Comparison of ENCODE assay signal across 9 cellular contexts in the genomic region with DNA sequence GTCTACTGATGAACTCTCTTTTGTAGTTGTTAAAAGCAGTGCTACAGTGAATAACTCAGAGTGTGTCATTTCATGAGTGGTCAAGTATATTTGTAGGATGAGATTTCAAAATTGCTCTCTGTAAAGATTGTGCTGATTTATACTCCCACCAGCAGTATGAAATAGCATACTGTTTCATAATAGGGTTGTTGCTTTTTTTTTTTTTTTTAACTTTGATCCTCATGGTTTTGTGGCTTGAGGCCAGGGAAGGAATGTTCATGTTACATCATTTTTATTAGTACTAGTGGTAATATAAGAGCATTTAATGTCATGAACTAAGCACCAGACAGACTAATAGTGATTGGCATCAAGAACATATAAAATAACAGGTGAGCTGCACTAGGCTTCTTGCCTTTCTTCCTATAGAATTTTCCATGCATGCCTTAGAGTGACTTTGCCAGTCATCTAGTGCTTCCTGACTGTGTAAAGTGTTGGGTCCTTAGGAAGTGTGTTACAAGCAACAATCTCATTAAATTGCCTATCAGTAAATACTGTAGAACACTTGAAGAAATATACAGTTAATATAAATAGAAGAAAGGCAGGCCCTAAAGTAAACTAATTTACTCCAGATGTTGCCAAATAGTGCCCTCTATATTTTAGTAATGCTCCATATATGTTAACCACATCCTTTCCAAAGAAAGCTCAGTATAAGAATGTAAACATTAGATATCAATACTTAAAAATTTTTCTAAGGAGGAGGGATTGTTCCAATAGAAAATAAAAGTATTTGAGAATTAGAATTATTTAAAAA. TPM values are rescaled to one million over a fixed set of nuclear protein-coding genes. Genes with fewer than 3 reads are reported as not detected.
A peak's percentile ranks its signal among the peaks of the same experiment; 100 is the strongest.
DNase-seq lines count a peak whose midpoint lies in the region; ATAC-seq and TF ChIP-seq lines count a peak whose summit lies in the region.
"Had no signal": no experiment of that assay in that cellular context is flagged by ENCODE, and none has a peak within 500 bp of the region (broad histone marks: within the 10 kb centered on the region; RNA-seq: fewer than 3 reads in every experiment).

No MANE protein-coding gene starts in this region.

- peak overlapping the region; percentile 30 for H3K4me2 ChIP-seq in fibroblast of lung (ENCODE audit: extremely low read depth, insufficient read depth, low read length)

- H2AFZ ChIP-seq in fibroblast of lung (ENCODE audit: low read length), result no peak overlapping the region

- no peaks in the 10 kb centered on the region for H3K27me3 Mint-ChIP-seq in endodermal cell (ENCODE audit: insufficient read depth)

- H3K9me3 ChIP-seq in fibroblast of lung (ENCODE audit: control insufficient read depth, insufficient read depth, low read depth, low read length) (no peaks in the 10 kb centered on the region), endodermal cell (ENCODE audit: control insufficient read depth, low read length) (peaks cover 12% of the 10 kb centered on the region)

- no peaks in the 10 kb centered on the region for H3K27me3 ChIP-seq in fibroblast of lung (ENCODE audit: control insufficient read depth, insufficient read depth, low read length)
- no peaks in the 10 kb centered on the region for H3K27me3 ChIP-seq in endodermal cell (ENCODE audit: control insufficient read depth, insufficient read depth, low read length, poor library complexity, severe bottlenecking)

- TF ChIP-seq CTCF in AG09309 (IDR thresholded peaks at IDR 0.05; ENCODE audit: control insufficient read depth, insufficient read depth, low read depth, low read length, missing control alignments) (no peak), fibroblast of lung (conservative IDR thresholded peaks at IDR 0.05 in 1 of 2, IDR thresholded peaks at IDR 0.05 in 1 of 2; ENCODE audit: low read depth in 1 of 2, low read length in 2 of 2) (no peak), endodermal cell (conservative IDR thresholded peaks at IDR 0.05) (no peak), GM13977 (IDR thresholded peaks at IDR 0.05; ENCODE audit: extremely low read depth, insufficient read depth, missing control alignments) (no peak)

- no peaks in the 10 kb centered on the region for H3K4me1 Mint-ChIP-seq in endodermal cell

- H4K20me1 ChIP-seq in fibroblast of lung (ENCODE audit: control insufficient read depth, extremely low read depth, insufficient read depth, low read length), result no peaks in the 10 kb centered on the region

- H3K4me3 Mint-ChIP-seq in endodermal cell, result no peak overlapping the region

- no peak overlapping the region for H3K9ac ChIP-seq in fibroblast of lung (ENCODE audit: insufficient read depth, low read length)
- H3K9ac ChIP-seq in endodermal cell (ENCODE audit: extremely low read depth, low read length, poor library complexity, severe bottlenecking), result no peak overlapping the region

- in situ Hi-C loops in KBM-7 (cut with MboI; ENCODE audit: low pct_unique_long_range_greater_than_20kb, low sequenced_read_pairs), result no loop called here
- in situ Hi-C loops in GM13977 (cut with MboI; ENCODE audit: low pct_unique_long_range_greater_than_20kb, low sequenced_read_pairs, unreplicated experiment), result no loop called here

- H3K4me3 ChIP-seq in AG09309 (ENCODE audit: control insufficient read depth, low read depth, low read length) (no peak overlapping the region), fibroblast of lung (replicated peaks in 1 of 4; ENCODE audit: control extremely low read depth in 1 of 4, insufficient read depth in 1 of 4, low read depth in 3 of 4, low read length in 4 of 4) (no peak overlapping the region), endodermal cell (ENCODE audit: low read length) (no peak overlapping the region)

- H3K27ac Mint-ChIP-seq in endodermal cell, result no peak overlapping the region

- H3K36me3 ChIP-seq in fibroblast of lung (ENCODE audit: control insufficient read depth, insufficient read depth, low read length) (no peaks in the 10 kb centered on the region), endodermal cell (ENCODE audit: control insufficient read depth, insufficient read depth, low read length) (peaks cover 5% of the 10 kb centered on the region)

- H3K9me3 Mint-ChIP-seq in endodermal cell, result peaks cover 12% of the 10 kb centered on the region

- H3K36me3 Mint-ChIP-seq in endodermal cell (ENCODE audit: low read depth), result peaks cover 12% of the 10 kb centered on the region

- H3K27ac ChIP-seq in fibroblast of lung (ENCODE audit: insufficient read depth, low read length) (no peak overlapping the region), endodermal cell (ENCODE audit: low read depth, low read length) (no peak overlapping the region)

- DNase-seq in AG09309 (ENCODE audit: low read depth) (peak; percentile 56), KBM-7 (peak; percentile 25), fibroblast of lung (ENCODE audit: low read depth in 2 of 2) (peak; percentile 62 to 85), COR-L47 (lab: John Stamatoyannopoulos, UW) (no peak), endodermal cell (no peak), GM13977 (ENCODE audit: low spot score) (no peak), NCI-H2196 treated with DMSO at 0.1 percent for 48 hours (lab: John Stamatoyannopoulos, UW; ENCODE audit: unreplicated experiment) (no peak)
- DNase-seq: NCI-H1105 had no signal

- ATAC-seq in GM19452 (IDR thresholded peaks at IDR 0.05; ENCODE audit: unreplicated experiment), result peak; percentile 37

- no peaks in the 10 kb centered on the region for H3K79me2 ChIP-seq in fibroblast of lung (ENCODE audit: control insufficient read depth, insufficient read depth, low read length)

- H3K4me1 ChIP-seq in fibroblast of lung (ENCODE audit: control insufficient read depth, extremely low read depth, insufficient read depth, low read length) (no peaks in the 10 kb centered on the region), endodermal cell (ENCODE audit: control insufficient read depth, insufficient read depth, low read length) (no peaks in the 10 kb centered on the region)

RNA-seq across cellular contexts. Expression of a gene that starts 38.6 kb away (rescaled TPM):
- total RNA-seq in fibroblast of lung, result 271 and 743 TPM in 2 replicates
- polyA plus RNA-seq in fibroblast of lung, result 191 and 328 TPM in 2 replicates
- polyA plus RNA-seq in fibroblast of lung (2012), result 98.2 and 154 TPM in 2 replicates
- 33.6 and 38.4 TPM in 2 replicates for polyA minus RNA-seq in fibroblast of lung (ENCODE audit: low replicate concordance)
- total RNA-seq in endodermal cell, result 100 to 1,000 TPM; 106 to 109 TPM
- 314 TPM for polyA plus RNA-seq in endodermal cell (2013, experiment 1 of 2)
- polyA plus RNA-seq in endodermal cell (2013, experiment 2 of 2), result 329 TPM

Comparison
In these comparisons a context has a peak if more than half of its experiments do, and no peak if none do; other contexts are left out.
1. DNase-seq: peak in AG09309 (single experiment), KBM-7 (single experiment) and fibroblast of lung (2 of 2); none in COR-L47 (single experiment), endodermal cell (single experiment), GM13977 (single experiment) and NCI-H2196 treated with DMSO at 0.1 percent for 48 hours (single experiment).